10 cellular contexts compared by ENCODE assay signal in the genomic region with DNA sequence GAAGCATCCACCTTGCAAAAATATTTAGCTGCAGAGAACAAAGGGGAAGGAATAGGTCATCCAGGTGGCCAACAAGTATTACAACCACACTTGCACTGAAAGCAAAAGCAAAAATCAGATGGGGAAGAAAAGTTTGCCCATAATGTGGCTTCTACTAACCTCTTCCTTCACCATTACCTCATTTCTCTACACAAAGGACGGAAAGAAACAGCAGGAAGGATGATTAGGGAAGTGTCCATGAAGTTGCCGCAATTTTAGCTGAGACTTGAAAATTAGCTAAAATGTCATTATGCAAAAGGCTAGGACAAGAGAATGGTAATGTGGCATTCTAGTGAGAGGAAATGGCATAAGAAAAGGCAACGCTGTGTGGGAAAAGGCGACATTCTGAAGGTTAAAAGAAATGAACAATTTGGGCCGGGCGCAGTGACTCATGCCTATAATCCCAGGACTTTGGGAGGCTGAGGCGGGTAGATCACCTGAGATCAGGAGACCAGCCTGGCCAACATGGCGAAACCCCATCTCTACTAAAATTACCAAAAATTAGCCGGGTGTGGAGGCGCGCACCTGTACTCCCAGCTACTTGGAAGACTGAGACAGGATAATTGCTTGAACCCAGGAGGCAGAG. TPM values are rescaled to one million over a fixed set of nuclear protein-coding genes. Genes with fewer than 3 reads are reported as not detected.
DNase-seq lines count a peak whose midpoint lies in the region; ATAC-seq and TF ChIP-seq lines count a peak whose summit lies in the region.
"Had no signal": no experiment of that assay in that cellular context is flagged by ENCODE, and none has a peak within 500 bp of the region (broad histone marks: within the 10 kb centered on the region; RNA-seq: fewer than 3 reads in every experiment).

No MANE protein-coding gene starts in this region.

- H3K9me3 Mint-ChIP-seq in dendritic cell treated with granulocyte-macrophage colony-stimulating factor and Interleukin-4, amounts not matched to agents 40 ng/mL and 50 ng/mL, for 4 days: no peaks in the 10 kb centered on the region
- no peaks in the 10 kb centered on the region for H3K9me3 Mint-ChIP-seq in progenitor cell of endocrine pancreas (ENCODE audit: low read depth)

- no peak for TF ChIP-seq CTCF in Loucy (conservative IDR thresholded peaks at IDR 0.05; ENCODE audit: low read length)
- no peak for TF ChIP-seq CTCF in progenitor cell of endocrine pancreas (IDR thresholded peaks at IDR 0.05; ENCODE audit: unreplicated experiment)
- no peak for TF ChIP-seq CTCF in WERI-Rb-1 (IDR thresholded peaks at IDR 0.05; ENCODE audit: low read depth, low read length)

- H3K4me3 Mint-ChIP-seq in dendritic cell treated with granulocyte-macrophage colony-stimulating factor and Interleukin-4, amounts not matched to agents 40 ng/mL and 50 ng/mL, for 4 days: peak overlapping the region; percentile 2
- H3K4me3 Mint-ChIP-seq in progenitor cell of endocrine pancreas (ENCODE audit: low read depth): no peak overlapping the region

- no peak overlapping the region for H3K4me3 ChIP-seq in Loucy (ENCODE audit: low read length, poor library complexity, severe bottlenecking)
- H3K4me3 ChIP-seq in WERI-Rb-1 (ENCODE audit: low read depth, low read length): no peak overlapping the region

- no peak overlapping the region for H2AFZ ChIP-seq in Loucy (ENCODE audit: low read length)

- H3K36me3 ChIP-seq in Loucy (ENCODE audit: insufficient read depth, low read length) (peaks cover 8% of the 10 kb centered on the region; the same call in 1 of the 2 replicates), WERI-Rb-1 (peaks cover 19% of the 10 kb centered on the region)

- peaks cover 18% of the 10 kb centered on the region for H3K36me3 Mint-ChIP-seq in dendritic cell treated with granulocyte-macrophage colony-stimulating factor and Interleukin-4, amounts not matched to agents 40 ng/mL and 50 ng/mL, for 4 days (ENCODE audit: low read depth)
- H3K36me3 Mint-ChIP-seq in progenitor cell of endocrine pancreas (ENCODE audit: insufficient read depth): peaks cover 5% of the 10 kb centered on the region

- H3K4me1 ChIP-seq in Loucy (ENCODE audit: insufficient read depth, low read length, poor library complexity, severe bottlenecking): peaks cover 26% of the 10 kb centered on the region

- H3K4me2 ChIP-seq in Loucy (ENCODE audit: low read depth, low read length, poor library complexity, severe bottlenecking): peak overlapping the region; percentile 37

- no peak overlapping the region for H3K27ac ChIP-seq in WERI-Rb-1

- H3K4me1 Mint-ChIP-seq in dendritic cell treated with granulocyte-macrophage colony-stimulating factor and Interleukin-4, amounts not matched to agents 40 ng/mL and 50 ng/mL, for 4 days (ENCODE audit: low read depth): peaks cover 83% of the 10 kb centered on the region
- peaks cover 44% of the 10 kb centered on the region for H3K4me1 Mint-ChIP-seq in progenitor cell of endocrine pancreas (ENCODE audit: low read depth)

- peak; percentile 37 to 41 for ATAC-seq in activated CD4-positive, CD25-positive, alpha-beta regulatory T cell treated with anti-CD3 and anti-CD28 coated beads, Interleukin-2, amount 50 U/mL, for 24 hours
- no peak for ATAC-seq in HG03159 (IDR thresholded peaks at IDR 0.05; ENCODE audit: unreplicated experiment)

- no peaks in the 10 kb centered on the region for H3F3A ChIP-seq in Loucy (ENCODE audit: low read depth)

- H3K27ac Mint-ChIP-seq in dendritic cell treated with granulocyte-macrophage colony-stimulating factor and Interleukin-4, amounts not matched to agents 40 ng/mL and 50 ng/mL, for 4 days: peak overlapping the region; percentile 54
- peak overlapping the region; percentile 41 for H3K27ac Mint-ChIP-seq in progenitor cell of endocrine pancreas

- no peaks in the 10 kb centered on the region for H3K9me2 ChIP-seq in Loucy (replicated peaks; ENCODE audit: low read depth, low read length)

- peaks cover 100% of the 10 kb centered on the region for H3K79me2 ChIP-seq in Loucy (ENCODE audit: insufficient read depth, low read length)

- DNase-seq in activated CD4-positive, CD25-positive, alpha-beta regulatory T cell treated with anti-CD3 and anti-CD28 coated beads, Interleukin-2, amount 50 U/mL, for 72 hours: no peak
- no peak for DNase-seq in progenitor cell of endocrine pancreas (ENCODE audit: low spot score, unreplicated experiment)
- DNase-seq in head of caudate nucleus: no peak
- DNase-seq in WERI-Rb-1: no peak
- DNase-seq: ACHN; central memory CD4-positive, alpha-beta T cell had no signal

- H3K27me3 Mint-ChIP-seq in dendritic cell treated with granulocyte-macrophage colony-stimulating factor and Interleukin-4, amounts not matched to agents 40 ng/mL and 50 ng/mL, for 4 days: no peaks in the 10 kb centered on the region
- no peaks in the 10 kb centered on the region for H3K27me3 Mint-ChIP-seq in progenitor cell of endocrine pancreas

- H3K9ac ChIP-seq in Loucy (ENCODE audit: low read depth, low read length, poor library complexity, severe bottlenecking): no peak overlapping the region

- H4K20me1 ChIP-seq in Loucy (ENCODE audit: insufficient read depth, low read length, poor library complexity, severe bottlenecking): peaks cover 97% of the 10 kb centered on the region

- H3K9me3 ChIP-seq in Loucy (ENCODE audit: insufficient read depth, low read depth, low read length) (no peaks in the 10 kb centered on the region), WERI-Rb-1 (ENCODE audit: severe bottlenecking) (no peaks in the 10 kb centered on the region)

- H3K27me3 ChIP-seq in Loucy (ENCODE audit: insufficient read depth, low read length, poor library complexity, severe bottlenecking) (no peaks in the 10 kb centered on the region), WERI-Rb-1 (ENCODE audit: insufficient read depth, low read depth, severe bottlenecking) (no peaks in the 10 kb centered on the region)

- intact Hi-C loops in dendritic cell treated with granulocyte-macrophage colony-stimulating factor and Interleukin-4, amounts not matched to agents 40 ng/mL and 50 ng/mL, for 4 days (cut with micrococcal nuclease): no loop called here
- intact Hi-C loops in head of caudate nucleus (cut with DNase I): no loop called here

RNA-seq across cellular contexts. Expression of a gene that starts 13.7 kb away (rescaled TPM):
- total RNA-seq in progenitor cell of endocrine pancreas: 173 and 174 TPM in 2 replicates
